1 cellular context compared by ENCODE assay signal in genomic region chr11:62771144-62772021, GRCh38.
TF ChIP-seq lines count a peak whose summit lies in the region.

Gene TAF6L, plus strand, starts transcription at chr11:62771396. Its CDS starts 4,388 bp downstream, at chr11:62775784.

TF ChIP-seq in K562, 482 proteins besides CTCF, POLR2A, EP300 and RAD21 (continued from another document and continues in another):
- TF ChIP-seq JUND (IDR thresholded peaks at IDR 0.05; ENCODE audit: borderline replicate concordance, low read depth, low read length): 0 out of 2 replicates have a peak, but pooled peaks have one; percentile 23
- peak; percentile 44; the same call in 1 of the 3 replicates for TF ChIP-seq JUND (tag; IDR thresholded peaks at IDR 0.05; ENCODE audit: borderline replicate concordance, low read depth, low read length)
- TF ChIP-seq ARID4B (CRISPR knock-in tag; IDR thresholded peaks at IDR 0.05): peak; percentile 70; the same call in 1 of the 2 replicates
- TF ChIP-seq CREB3L1 (IDR thresholded peaks at IDR 0.05; ENCODE audit: borderline replicate concordance, low read depth): peak; percentile 40; the same call in 1 of the 2 replicates
- no peak for TF ChIP-seq HNRNPH1 (optimal IDR thresholded peaks at IDR 0.05; ENCODE audit: low read depth, low read length)
- peak; percentile 91 for TF ChIP-seq RBFOX2 (IDR thresholded peaks at IDR 0.05; ENCODE audit: low read depth, low read length)
- TF ChIP-seq ZNF436 (CRISPR knock-in tag; IDR thresholded peaks at IDR 0.05): no peak
- TF ChIP-seq ZNF354B (CRISPR knock-in tag; IDR thresholded peaks at IDR 0.05): no peak
- TF ChIP-seq ZSCAN32 (CRISPR knock-in tag; IDR thresholded peaks at IDR 0.05): no peak
- TF ChIP-seq E2F8 (IDR thresholded peaks at IDR 0.05; ENCODE audit: low read depth, partially characterized antibody): peak; percentile 68
- no peak for TF ChIP-seq TBL1XR1 (IDR thresholded peaks at IDR 0.05; ENCODE audit: low read length in 2 of 2)
- no peak; the same call in none of the 2 replicates for TF ChIP-seq PML (IDR thresholded peaks at IDR 0.05; ENCODE audit: low read length)
- no peak for TF ChIP-seq ZC3H8 (IDR thresholded peaks at IDR 0.05)
- TF ChIP-seq CHD7 (IDR thresholded peaks at IDR 0.05; ENCODE audit: low read depth, low read length): no peak
- peak; percentile 53; the same call in 1 of the 2 replicates for TF ChIP-seq ATF7 (IDR thresholded peaks at IDR 0.05)
- no peak for TF ChIP-seq DDX20 (tag; IDR thresholded peaks at IDR 0.05; ENCODE audit: low read depth)
- no peak for TF ChIP-seq ARNT (IDR thresholded peaks at IDR 0.05)
- TF ChIP-seq NR0B1 (IDR thresholded peaks at IDR 0.05; ENCODE audit: partially characterized antibody): no peak
- TF ChIP-seq HDGF (IDR thresholded peaks at IDR 0.05): no peak
- no peak for TF ChIP-seq NFE2 (IDR thresholded peaks at IDR 0.05; ENCODE audit: low read depth)
- no peak for TF ChIP-seq CBX5 (IDR thresholded peaks at IDR 0.05; ENCODE audit: borderline replicate concordance, low read depth)
- no peak for TF ChIP-seq LCOR (CRISPR knock-in tag; IDR thresholded peaks at IDR 0.05)
- TF ChIP-seq RB1 (IDR thresholded peaks at IDR 0.05; ENCODE audit: low read depth): peak; percentile 77; the same call in 1 of the 2 replicates
- TF ChIP-seq PHB2 (IDR thresholded peaks at IDR 0.05; ENCODE audit: low read depth): no peak
- TF ChIP-seq SLC30A9 (CRISPR knock-in tag; IDR thresholded peaks at IDR 0.05): no peak
- no peak for TF ChIP-seq ZFP1 (CRISPR knock-in tag; IDR thresholded peaks at IDR 0.05)
- TF ChIP-seq NBN (IDR thresholded peaks at IDR 0.05; ENCODE audit: low read depth): peak; percentile 32; the same call in 1 of the 2 replicates
- no peak; the same call in 1 of the 2 replicates for TF ChIP-seq NR2F6 (CRISPR knock-in tag; IDR thresholded peaks at IDR 0.05)
- TF ChIP-seq KDM2B (CRISPR knock-in tag; IDR thresholded peaks at IDR 0.05): no peak
- TF ChIP-seq ZNF511 (CRISPR knock-in tag; IDR thresholded peaks at IDR 0.05): peak; percentile 59; the same call in 1 of the 2 replicates
- peak; percentile 63; the same call in 1 of the 2 replicates for TF ChIP-seq ETS1 (conservative IDR thresholded peaks at IDR 0.05; ENCODE audit: control insufficient read depth, low read depth, low read length)
- TF ChIP-seq CHD4 (IDR thresholded peaks at IDR 0.05; ENCODE audit: insufficient read depth, insufficient replicate concordance, low read depth, low read length, poor library complexity, severe bottlenecking): peak; percentile 84
- peak; percentile 73 for TF ChIP-seq MYC (IDR thresholded peaks at IDR 0.05; ENCODE audit: low read depth, low read length)
- TF ChIP-seq MYC (CRISPR knock-in tag; IDR thresholded peaks at IDR 0.05; ENCODE audit: borderline replicate concordance, low read depth): no peak
- TF ChIP-seq HDAC1 (IDR thresholded peaks at IDR 0.05): peak in 1 of 2 experiments; percentile 91; a peak in 2 of 4 replicates
